Comparison of ENCODE assay signal across 1 cellular context in the genomic region with DNA sequence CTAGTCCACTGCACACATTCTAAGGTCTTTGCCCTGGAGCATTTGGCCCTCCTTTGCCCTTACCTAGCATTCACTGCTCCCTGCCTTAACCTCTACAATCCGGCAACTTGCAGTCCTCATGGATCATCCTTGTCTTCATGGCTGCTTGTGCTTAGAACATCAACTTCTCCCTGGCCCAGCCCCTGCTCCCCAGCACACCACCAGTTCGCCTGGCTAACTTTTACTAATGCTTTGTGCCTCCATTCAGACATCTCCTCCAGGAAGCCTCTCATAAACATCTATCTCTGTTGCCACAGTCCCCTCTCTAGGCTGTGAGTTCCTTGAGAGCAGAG.
TF ChIP-seq lines count a peak whose summit lies in the region.

No MANE protein-coding gene starts in this region.

TF ChIP-seq in A549, 52 proteins besides CTCF, POLR2A, EP300 and RAD21 (continued from another document):
- TF ChIP-seq, protein P1, sequence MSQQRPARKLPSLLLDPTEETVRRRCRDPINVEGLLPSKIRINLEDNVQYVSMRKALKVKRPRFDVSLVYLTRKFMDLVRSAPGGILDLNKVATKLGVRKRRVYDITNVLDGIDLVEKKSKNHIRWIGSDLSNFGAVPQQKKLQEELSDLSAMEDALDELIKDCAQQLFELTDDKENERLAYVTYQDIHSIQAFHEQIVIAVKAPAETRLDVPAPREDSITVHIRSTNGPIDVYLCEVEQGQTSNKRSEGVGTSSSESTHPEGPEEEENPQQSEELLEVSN (IDR thresholded peaks at IDR 0.05; ENCODE audit: borderline replicate concordance, low read depth), result no peak
- TF ChIP-seq HMGXB4 (CRISPR knock-in tag; IDR thresholded peaks at IDR 0.05; ENCODE audit: borderline replicate concordance) (no peak), CHD2 (IDR thresholded peaks at IDR 0.05; ENCODE audit: low read length, partially characterized antibody) (no peak), FOXS1 (CRISPR knock-in tag; IDR thresholded peaks at IDR 0.05) (no peak), RNF2 (IDR thresholded peaks at IDR 0.05; ENCODE audit: borderline replicate concordance, low read depth) (no peak), CBX8 (IDR thresholded peaks at IDR 0.05) (no peak)
- TF ChIP-seq, protein P2, sequence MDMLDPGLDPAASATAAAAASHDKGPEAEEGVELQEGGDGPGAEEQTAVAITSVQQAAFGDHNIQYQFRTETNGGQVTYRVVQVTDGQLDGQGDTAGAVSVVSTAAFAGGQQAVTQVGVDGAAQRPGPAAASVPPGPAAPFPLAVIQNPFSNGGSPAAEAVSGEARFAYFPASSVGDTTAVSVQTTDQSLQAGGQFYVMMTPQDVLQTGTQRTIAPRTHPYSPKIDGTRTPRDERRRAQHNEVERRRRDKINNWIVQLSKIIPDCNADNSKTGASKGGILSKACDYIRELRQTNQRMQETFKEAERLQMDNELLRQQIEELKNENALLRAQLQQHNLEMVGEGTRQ (IDR thresholded peaks at IDR 0.05), result no peak
- TF ChIP-seq, protein P3, sequence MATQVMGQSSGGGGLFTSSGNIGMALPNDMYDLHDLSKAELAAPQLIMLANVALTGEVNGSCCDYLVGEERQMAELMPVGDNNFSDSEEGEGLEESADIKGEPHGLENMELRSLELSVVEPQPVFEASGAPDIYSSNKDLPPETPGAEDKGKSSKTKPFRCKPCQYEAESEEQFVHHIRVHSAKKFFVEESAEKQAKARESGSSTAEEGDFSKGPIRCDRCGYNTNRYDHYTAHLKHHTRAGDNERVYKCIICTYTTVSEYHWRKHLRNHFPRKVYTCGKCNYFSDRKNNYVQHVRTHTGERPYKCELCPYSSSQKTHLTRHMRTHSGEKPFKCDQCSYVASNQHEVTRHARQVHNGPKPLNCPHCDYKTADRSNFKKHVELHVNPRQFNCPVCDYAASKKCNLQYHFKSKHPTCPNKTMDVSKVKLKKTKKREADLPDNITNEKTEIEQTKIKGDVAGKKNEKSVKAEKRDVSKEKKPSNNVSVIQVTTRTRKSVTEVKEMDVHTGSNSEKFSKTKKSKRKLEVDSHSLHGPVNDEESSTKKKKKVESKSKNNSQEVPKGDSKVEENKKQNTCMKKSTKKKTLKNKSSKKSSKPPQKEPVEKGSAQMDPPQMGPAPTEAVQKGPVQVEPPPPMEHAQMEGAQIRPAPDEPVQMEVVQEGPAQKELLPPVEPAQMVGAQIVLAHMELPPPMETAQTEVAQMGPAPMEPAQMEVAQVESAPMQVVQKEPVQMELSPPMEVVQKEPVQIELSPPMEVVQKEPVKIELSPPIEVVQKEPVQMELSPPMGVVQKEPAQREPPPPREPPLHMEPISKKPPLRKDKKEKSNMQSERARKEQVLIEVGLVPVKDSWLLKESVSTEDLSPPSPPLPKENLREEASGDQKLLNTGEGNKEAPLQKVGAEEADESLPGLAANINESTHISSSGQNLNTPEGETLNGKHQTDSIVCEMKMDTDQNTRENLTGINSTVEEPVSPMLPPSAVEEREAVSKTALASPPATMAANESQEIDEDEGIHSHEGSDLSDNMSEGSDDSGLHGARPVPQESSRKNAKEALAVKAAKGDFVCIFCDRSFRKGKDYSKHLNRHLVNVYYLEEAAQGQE (IDR thresholded peaks at IDR 0.05), result no peak
TF ChIP-seq in A549: peak in this region for 3.
